Comparison of ENCODE assay signal across 14 cellular contexts in genomic region chr7:126839624-126840023, GRCh38.
DNase-seq lines count a peak whose midpoint lies in the region; ATAC-seq and TF ChIP-seq lines count a peak whose summit lies in the region.
"Had no signal": no experiment of that assay in that cellular context is flagged by ENCODE, and none has a peak within 500 bp of the region (broad histone marks: within the 10 kb centered on the region; RNA-seq: fewer than 3 reads in every experiment).

No MANE protein-coding gene starts in this region.

- TF ChIP-seq CTCF in LNCaP clone FGC (IDR thresholded peaks at IDR 0.05; ENCODE audit: control insufficient read depth, extremely low read depth, insufficient read depth) (no peak), left lung (IDR thresholded peaks at IDR 0.05) (no peak), upper lobe of right lung (IDR thresholded peaks at IDR 0.05) (no peak)

- H3K36me3 ChIP-seq in left lung (no peaks in the 10 kb centered on the region), upper lobe of right lung (no peaks in the 10 kb centered on the region)

- H3K27me3 ChIP-seq in left lung (peaks cover 0 to 4% of the 10 kb centered on the region in 2 donors), upper lobe of right lung (no peaks in the 10 kb centered on the region)

- no peak overlapping the region for H3K27ac ChIP-seq in left lung
- no peak overlapping the region for H3K27ac ChIP-seq in upper lobe of right lung

- ATAC-seq in left lung, result peak; percentile 70
- peak; percentile 58 for ATAC-seq in upper lobe of right lung
- ATAC-seq in left cardiac atrium, result no peak
- ATAC-seq: HCT116 had no signal

- intact Hi-C loops in left lung (cut with DNase I) (no loop called here), upper lobe of right lung (cut with DNase I) (no loop called here), left cardiac atrium (cut with DNase I) (no loop called here)

- H3K4me3 ChIP-seq in LNCaP clone FGC (ENCODE audit: low read depth, low read length) (no peak overlapping the region), left lung (no peak overlapping the region), upper lobe of right lung (no peak overlapping the region)

- H3K4me1 ChIP-seq in left lung (no peaks in the 10 kb centered on the region), upper lobe of right lung (no peaks in the 10 kb centered on the region)

- DNase-seq in DMS79 treated with DMSO at 0.1 percent for 48 hours (lab: John Stamatoyannopoulos, UW) (peak; percentile 92), LNCaP clone FGC (ENCODE audit: low read depth) (peak; percentile 26), left lung (no peak), upper lobe of right lung (no peak), left cardiac atrium (no peak), DMS153 treated with DMSO at 0.1 percent for 48 hours (lab: John Stamatoyannopoulos, UW; ENCODE audit: unreplicated experiment) (no peak), NCI-H510A (lab: John Stamatoyannopoulos, UW) (no peak)
- DNase-seq: C1 segment of cervical spinal cord; Calu3; CD4-positive, alpha-beta memory T cell; COR-L47; GF-D8; H7 had no signal

- no peaks in the 10 kb centered on the region for H3K9me3 ChIP-seq in left lung
- H3K9me3 ChIP-seq in upper lobe of right lung, result no peaks in the 10 kb centered on the region

Comparison
In these comparisons a context has a peak if more than half of its experiments do, and no peak if none do; other contexts are left out.
1. DNase-seq: peak in DMS79 treated with DMSO at 0.1 percent for 48 hours (single experiment) and LNCaP clone FGC (single experiment); none in left lung (0 of 2), upper lobe of right lung (single experiment), left cardiac atrium (single experiment), DMS153 treated with DMSO at 0.1 percent for 48 hours (single experiment) and NCI-H510A (single experiment).
2. ATAC-seq: peak in left lung (single experiment) and upper lobe of right lung (single experiment); none in left cardiac atrium (0 of 2).